Comparison of ENCODE assay signal across 14 cellular contexts in the genomic region with DNA sequence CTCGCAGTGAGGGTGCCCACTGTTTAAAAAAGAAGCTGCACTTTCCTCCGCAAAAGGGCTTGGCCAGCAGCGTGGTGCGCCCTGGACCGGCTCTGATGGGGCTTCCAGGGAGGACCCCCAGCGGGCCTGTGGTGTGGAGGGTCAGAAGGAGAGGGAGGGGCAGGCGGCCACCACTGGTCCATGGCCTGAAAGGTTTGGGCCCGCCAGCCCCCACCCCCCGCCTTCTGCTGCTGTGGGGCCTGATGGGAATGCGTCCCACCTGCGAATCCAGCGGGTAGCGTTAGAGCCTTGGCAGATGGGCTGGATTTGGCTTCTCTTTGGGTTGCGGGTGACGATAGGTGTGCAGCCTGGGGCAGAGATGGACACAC. TPM values are rescaled to one million over a fixed set of nuclear protein-coding genes. Genes with fewer than 3 reads are reported as not detected.
DNase-seq lines count a peak whose midpoint lies in the region; ATAC-seq and TF ChIP-seq lines count a peak whose summit lies in the region.
"Had no signal": no experiment of that assay in that cellular context is flagged by ENCODE, and none has a peak within 500 bp of the region (broad histone marks: within the 10 kb centered on the region; RNA-seq: fewer than 3 reads in every experiment).

No MANE protein-coding gene starts in this region.

- CTCF ChIA-PET in SK-N-SH (lab: Yijun Ruan, JAX): interaction anchor here (1.0 kb wide), 2 partner anchors 16 to 69 kb away, joined by 3 read pairs; no protein-coding TSS in a partner anchor

- no peaks in the 10 kb centered on the region for H3K9me2 ChIP-seq in SK-N-SH

- no peak for TF ChIP-seq EP300 in SK-N-SH (IDR thresholded peaks at IDR 0.05; ENCODE audit: borderline replicate concordance in 1 of 2, low read depth in 1 of 2, low read length in 1 of 2)

- no peaks in the 10 kb centered on the region for H3K9me3 Mint-ChIP-seq in stimulated activated naive CD8-positive, alpha-beta T cell treated with anti-CD3 and anti-CD28 coated beads, Interleukin-15, amount 100 ng/mL, for 72 hours
- H3K9me3 Mint-ChIP-seq: CD8-positive, alpha-beta memory T cell had no signal

- peak; percentile 40 for ATAC-seq in stimulated activated naive CD8-positive, alpha-beta T cell treated with anti-CD3 and anti-CD28 coated beads, Interleukin-15, amount 100 ng/mL, for 72 hours
- no peak for ATAC-seq in stimulated activated naive CD8-positive, alpha-beta T cell treated with anti-CD3 and anti-CD28 coated beads, Interleukin-15, Interleukin-2, amounts not matched to agents 100 U/mL and 50 U/mL, for 24 hours

- intact Hi-C loops in spleen (cut with DNase I; ENCODE audit: low total_unique reads): no loop called here

- no peak overlapping the region for H3K9ac ChIP-seq in SK-N-SH

- no peak overlapping the region for H3K4me2 ChIP-seq in SK-N-SH

- 88 to 98% (median 94%) methylated on average over 8 to 15 of the region's 15 CpGs for WGBS in spleen, 5 donors
- 89% methylated on average over 9 of the region's 15 CpGs for WGBS in SK-N-SH (ENCODE audit: low lambda C conversion rate)

- H3K4me1 Mint-ChIP-seq in stimulated activated naive CD8-positive, alpha-beta T cell treated with anti-CD3 and anti-CD28 coated beads, Interleukin-15, amount 100 ng/mL, for 72 hours: no peaks in the 10 kb centered on the region
- H3K4me1 Mint-ChIP-seq: CD8-positive, alpha-beta memory T cell had no signal

- no peak overlapping the region for H3K27ac ChIP-seq in spleen
- no peak overlapping the region for H3K27ac ChIP-seq in SK-N-SH (ENCODE audit: low read depth in 2 of 2, low read length in 1 of 2)
- H3K27ac ChIP-seq: 22Rv1 had no signal

- peak; percentile 4 for DNase-seq in activated CD8-positive, alpha-beta memory T cell treated with anti-CD3 and anti-CD28 coated beads, Interleukin-2, amount 50 U/mL, for 4 hours
- no peak for DNase-seq in activated CD8-positive, alpha-beta memory T cell treated with anti-CD3 and anti-CD28 coated beads for 24 hours
- no peak for DNase-seq in stimulated activated naive CD8-positive, alpha-beta T cell treated with anti-CD3 and anti-CD28 coated beads, Interleukin-15, amount 100 ng/mL, for 72 hours
- DNase-seq in stimulated activated naive CD8-positive, alpha-beta T cell treated with anti-CD3 and anti-CD28 coated beads, Interleukin-15, Interleukin-2, amounts not matched to agents 100 U/mL and 50 U/mL, for 24 hours: no peak
- DNase-seq in spleen (peak; percentile 64), SK-N-SH (no peak), DMS114 treated with DMSO at 0.1 percent for 48 hours (lab: John Stamatoyannopoulos, UW; ENCODE audit: unreplicated experiment) (no peak)
- DNase-seq: DMS53, GF-D8, GOT3 had no signal

- no peak overlapping the region for H3K4me3 Mint-ChIP-seq in stimulated activated naive CD8-positive, alpha-beta T cell treated with anti-CD3 and anti-CD28 coated beads, Interleukin-15, amount 100 ng/mL, for 72 hours
- H3K4me3 Mint-ChIP-seq: CD8-positive, alpha-beta memory T cell had no signal

- H4K20me1 ChIP-seq in SK-N-SH (ENCODE audit: insufficient read depth): no peaks in the 10 kb centered on the region

- no peak overlapping the region for H3K27ac Mint-ChIP-seq in stimulated activated naive CD8-positive, alpha-beta T cell treated with anti-CD3 and anti-CD28 coated beads, Interleukin-15, amount 100 ng/mL, for 72 hours

- H3K36me3 ChIP-seq in spleen (peaks cover 0 to 25% (median 0%) of the 10 kb centered on the region in 6 donors), SK-N-SH (replicated peaks in 1 of 2; ENCODE audit: control insufficient read depth in 1 of 2, insufficient read depth in 2 of 2, low read length in 1 of 2) (no peaks in the 10 kb centered on the region)
- H3K36me3 ChIP-seq: HAP-1 had no signal

- H3K4me1 ChIP-seq in spleen (no peaks in the 10 kb centered on the region), SK-N-SH (ENCODE audit: control insufficient read depth in 1 of 2, insufficient read depth in 2 of 2, low read depth in 1 of 2, low read length in 1 of 2) (no peaks in the 10 kb centered on the region)
- H3K4me1 ChIP-seq: HAP-1 had no signal

- H3F3A ChIP-seq in SK-N-SH (replicated peaks; ENCODE audit: insufficient read depth): no peaks in the 10 kb centered on the region

- peaks cover 7% of the 10 kb centered on the region for H3K27me3 Mint-ChIP-seq in stimulated activated naive CD8-positive, alpha-beta T cell treated with anti-CD3 and anti-CD28 coated beads, Interleukin-15, amount 100 ng/mL, for 72 hours

- H2AFZ ChIP-seq in SK-N-SH (ENCODE audit: low read depth): no peak overlapping the region

- POLR2A ChIA-PET in SK-N-SH (lab: Yijun Ruan, JAX): no interaction called here

- TF ChIP-seq POLR2A in spleen (IDR thresholded peaks at IDR 0.05): no peak

- no peaks in the 10 kb centered on the region for H3K79me2 ChIP-seq in SK-N-SH (ENCODE audit: insufficient read depth)

- TF ChIP-seq RAD21 in SK-N-SH (IDR thresholded peaks at IDR 0.05; ENCODE audit: low read length): no peak

- no peaks in the 10 kb centered on the region for H3K9me3 ChIP-seq in spleen
- no peaks in the 10 kb centered on the region for H3K9me3 ChIP-seq in SK-N-SH
- H3K9me3 ChIP-seq: Caco-2, HAP-1 had no signal

- TF ChIP-seq CTCF in spleen (IDR thresholded peaks at IDR 0.05 in 8 of 11, conservative IDR thresholded peaks at IDR 0.05 in 3 of 11) (no peak), SK-N-SH (IDR thresholded peaks at IDR 0.05) (no peak)

- peaks cover 0 to 1% (median 0%) of the 10 kb centered on the region in 7 donors for H3K27me3 ChIP-seq in spleen (replicated peaks in 1 of 7)
- H3K27me3 ChIP-seq in SK-N-SH (ENCODE audit: insufficient read depth): no peaks in the 10 kb centered on the region

- H3K4me3 ChIP-seq in spleen (no peak overlapping the region), SK-N-SH (ENCODE audit: low read depth in 2 of 2, low read length in 1 of 2) (no peak overlapping the region)
- H3K4me3 ChIP-seq: HAP-1 had no signal

TF ChIP-seq in SK-N-SH, 30 proteins besides CTCF, POLR2A, EP300 and RAD21 (continues in another document):
- no peak for TF ChIP-seq RFX5 (IDR thresholded peaks at IDR 0.05; ENCODE audit: low read length)
- no peak for TF ChIP-seq RCOR1 (IDR thresholded peaks at IDR 0.05; ENCODE audit: low read length)
- TF ChIP-seq NFIC (IDR thresholded peaks at IDR 0.05; ENCODE audit: borderline replicate concordance): no peak
- TF ChIP-seq, protein P1, sequence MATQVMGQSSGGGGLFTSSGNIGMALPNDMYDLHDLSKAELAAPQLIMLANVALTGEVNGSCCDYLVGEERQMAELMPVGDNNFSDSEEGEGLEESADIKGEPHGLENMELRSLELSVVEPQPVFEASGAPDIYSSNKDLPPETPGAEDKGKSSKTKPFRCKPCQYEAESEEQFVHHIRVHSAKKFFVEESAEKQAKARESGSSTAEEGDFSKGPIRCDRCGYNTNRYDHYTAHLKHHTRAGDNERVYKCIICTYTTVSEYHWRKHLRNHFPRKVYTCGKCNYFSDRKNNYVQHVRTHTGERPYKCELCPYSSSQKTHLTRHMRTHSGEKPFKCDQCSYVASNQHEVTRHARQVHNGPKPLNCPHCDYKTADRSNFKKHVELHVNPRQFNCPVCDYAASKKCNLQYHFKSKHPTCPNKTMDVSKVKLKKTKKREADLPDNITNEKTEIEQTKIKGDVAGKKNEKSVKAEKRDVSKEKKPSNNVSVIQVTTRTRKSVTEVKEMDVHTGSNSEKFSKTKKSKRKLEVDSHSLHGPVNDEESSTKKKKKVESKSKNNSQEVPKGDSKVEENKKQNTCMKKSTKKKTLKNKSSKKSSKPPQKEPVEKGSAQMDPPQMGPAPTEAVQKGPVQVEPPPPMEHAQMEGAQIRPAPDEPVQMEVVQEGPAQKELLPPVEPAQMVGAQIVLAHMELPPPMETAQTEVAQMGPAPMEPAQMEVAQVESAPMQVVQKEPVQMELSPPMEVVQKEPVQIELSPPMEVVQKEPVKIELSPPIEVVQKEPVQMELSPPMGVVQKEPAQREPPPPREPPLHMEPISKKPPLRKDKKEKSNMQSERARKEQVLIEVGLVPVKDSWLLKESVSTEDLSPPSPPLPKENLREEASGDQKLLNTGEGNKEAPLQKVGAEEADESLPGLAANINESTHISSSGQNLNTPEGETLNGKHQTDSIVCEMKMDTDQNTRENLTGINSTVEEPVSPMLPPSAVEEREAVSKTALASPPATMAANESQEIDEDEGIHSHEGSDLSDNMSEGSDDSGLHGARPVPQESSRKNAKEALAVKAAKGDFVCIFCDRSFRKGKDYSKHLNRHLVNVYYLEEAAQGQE (IDR thresholded peaks at IDR 0.05; ENCODE audit: low read depth, low read length): no peak
- TF ChIP-seq, protein P2, sequence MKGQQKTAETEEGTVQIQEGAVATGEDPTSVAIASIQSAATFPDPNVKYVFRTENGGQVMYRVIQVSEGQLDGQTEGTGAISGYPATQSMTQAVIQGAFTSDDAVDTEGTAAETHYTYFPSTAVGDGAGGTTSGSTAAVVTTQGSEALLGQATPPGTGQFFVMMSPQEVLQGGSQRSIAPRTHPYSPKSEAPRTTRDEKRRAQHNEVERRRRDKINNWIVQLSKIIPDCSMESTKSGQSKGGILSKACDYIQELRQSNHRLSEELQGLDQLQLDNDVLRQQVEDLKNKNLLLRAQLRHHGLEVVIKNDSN (IDR thresholded peaks at IDR 0.05; ENCODE audit: borderline replicate concordance, low read depth): no peak
- TF ChIP-seq GABPA (IDR thresholded peaks at IDR 0.05; ENCODE audit: low read depth): no peak
- no peak for TF ChIP-seq GATA2 (CRISPR knock-in tag; IDR thresholded peaks at IDR 0.05)
- no peak for TF ChIP-seq JUND (IDR thresholded peaks at IDR 0.05)
- TF ChIP-seq FOXJ3 (CRISPR knock-in tag; IDR thresholded peaks at IDR 0.05): no peak
- no peak for TF ChIP-seq EZH2phosphoT487 (IDR thresholded peaks at IDR 0.05; ENCODE audit: borderline replicate concordance, low read depth)
- TF ChIP-seq ELF1 (IDR thresholded peaks at IDR 0.05): no peak
- no peak for TF ChIP-seq TCF12 (IDR thresholded peaks at IDR 0.05)
- TF ChIP-seq, protein P3, sequence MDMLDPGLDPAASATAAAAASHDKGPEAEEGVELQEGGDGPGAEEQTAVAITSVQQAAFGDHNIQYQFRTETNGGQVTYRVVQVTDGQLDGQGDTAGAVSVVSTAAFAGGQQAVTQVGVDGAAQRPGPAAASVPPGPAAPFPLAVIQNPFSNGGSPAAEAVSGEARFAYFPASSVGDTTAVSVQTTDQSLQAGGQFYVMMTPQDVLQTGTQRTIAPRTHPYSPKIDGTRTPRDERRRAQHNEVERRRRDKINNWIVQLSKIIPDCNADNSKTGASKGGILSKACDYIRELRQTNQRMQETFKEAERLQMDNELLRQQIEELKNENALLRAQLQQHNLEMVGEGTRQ (IDR thresholded peaks at IDR 0.05; ENCODE audit: borderline replicate concordance, low read depth, low read length): no peak
- no peak for TF ChIP-seq SIN3A (IDR thresholded peaks at IDR 0.05; ENCODE audit: borderline replicate concordance, low read depth, low read length)

RNA-seq across cellular contexts. Expression of a gene that starts 34.7 kb away (rescaled TPM):
- 10 to 100 TPM in 6 of 7 donors, 1 to 10 TPM in 1; 5.7 to 26.9 (median 22.2) TPM for total RNA-seq in spleen
- polyA plus RNA-seq in spleen (10 to 100 TPM in 2 of 3 donors, 1 to 10 TPM in 1; 6.0 to 13.0 (median 10.3) TPM), SK-N-SH (2012; rRNA removed) (10.6 and 14.8 TPM in 2 replicates)
- 9.5 and 11.0 TPM in 2 replicates for polyA plus RNA-seq in SK-N-SH (2012; cell fraction: cytosol; rRNA removed)
- polyA plus RNA-seq in SK-N-SH (2012; cell fraction: nucleus; rRNA removed): 12.5 and 12.6 TPM in 2 replicates
- polyA plus RNA-seq: CD8-positive, alpha-beta memory T cell had no signal

Comparison
In these comparisons a context has a peak if more than half of its experiments do, and no peak if none do; other contexts are left out.
1. DNase-seq: peak in activated CD8-positive, alpha-beta memory T cell treated with anti-CD3 and anti-CD28 coated beads, Interleukin-2, amount 50 U/mL, for 4 hours (single experiment) and spleen (single experiment); none in activated CD8-positive, alpha-beta memory T cell treated with anti-CD3 and anti-CD28 coated beads for 24 hours (single experiment), stimulated activated naive CD8-positive, alpha-beta T cell treated with anti-CD3 and anti-CD28 coated beads, Interleukin-15, amount 100 ng/mL, for 72 hours (0 of 2), stimulated activated naive CD8-positive, alpha-beta T cell treated with anti-CD3 and anti-CD28 coated beads, Interleukin-15, Interleukin-2, amounts not matched to agents 100 U/mL and 50 U/mL, for 24 hours (single experiment), SK-N-SH (single experiment) and DMS114 treated with DMSO at 0.1 percent for 48 hours (single experiment).